ENCODE assay signal across 22 cellular contexts in genomic region chr19:32498641-32499200, GRCh38.
DNase-seq lines count a peak whose midpoint lies in the region; ATAC-seq, FAIRE-seq and TF ChIP-seq lines count a peak whose summit lies in the region.
"Had no signal": no experiment of that assay in that cellular context is flagged by ENCODE, and none has a peak within 500 bp of the region (broad histone marks: within the 10 kb centered on the region; RNA-seq: fewer than 3 reads in every experiment).

No MANE protein-coding gene starts in this region.

- no peak for TF ChIP-seq EP300 in GM12878 (IDR thresholded peaks at IDR 0.05; ENCODE audit: borderline replicate concordance in 1 of 2, control insufficient read depth in 1 of 2, low read depth in 2 of 2, low read length in 2 of 2)

- H3K27me3 ChIP-seq in GM12878 (replicated peaks in 1 of 2; ENCODE audit: control insufficient read depth in 2 of 2, insufficient read depth in 2 of 2, low read length in 1 of 2) = no peaks in the 10 kb centered on the region
- no peaks in the 10 kb centered on the region for H3K27me3 ChIP-seq in foreskin keratinocyte
- H3K27me3 ChIP-seq: adrenal gland, BE2C, cardiac muscle cell, pancreas, SJSA1, thyroid gland had no signal

- H3K4me1 ChIP-seq in GM12878 (ENCODE audit: control insufficient read depth, insufficient read depth, low read length) (no peaks in the 10 kb centered on the region), foreskin keratinocyte (no peaks in the 10 kb centered on the region), kidney (ENCODE audit: control insufficient read depth in 1 of 2, insufficient read depth in 1 of 2, low read depth in 1 of 2, low read length in 2 of 2) (no peaks in the 10 kb centered on the region)
- H3K4me1 ChIP-seq: adrenal gland, BE2C, pancreas, SJSA1, thyroid gland had no signal

- SMC1A ChIA-PET in GM12878 (lab: Charles Lee; ENCODE audit: uncharacterized antibody, unreplicated experiment) = interaction anchor here (1.2 kb wide), 1 partner anchor 15 kb away, joined by 3 read pairs; no protein-coding TSS in a partner anchor

- H4K20me1 ChIP-seq in GM12878 (ENCODE audit: control insufficient read depth, insufficient read depth) = no peaks in the 10 kb centered on the region

- in situ Hi-C loops in GM12878 (cut with MboI) = no loop called here

- BruUV-seq in GM12878 (replicated peaks; lab: Mats Ljungman, UMichigan) = no TSS peak

- ATAC-seq in GM12878 = peak; percentile 51
- no peak for ATAC-seq in foreskin keratinocyte
- ATAC-seq: esophagus mucosa, pancreas had no signal

- H3K4me3 ChIP-seq in NB4 (ENCODE audit: low read depth, low read length) = no peak overlapping the region
- H3K4me3 ChIP-seq in GM12878 = no peak overlapping the region
- no peak overlapping the region for H3K4me3 ChIP-seq in skeletal muscle cell (ENCODE audit: low read depth, low read length)
- H3K4me3 ChIP-seq in kidney (ENCODE audit: low read length in 2 of 2) = no peak overlapping the region
- H3K4me3 ChIP-seq: adrenal gland, cardiac muscle cell, pancreas, PC-9, SJSA1, skin epidermis, thyroid gland had no signal

- intact Hi-C loops in GM12878 (cut with micrococcal nuclease; ENCODE audit: unreplicated experiment) = no loop called here
- intact Hi-C loops in kidney (cut with DNase I) = no loop called here

- CTCF ChIA-PET in GM12878 (lab: Yijun Ruan, JAX) = interaction anchor here (0.7 kb wide), 1 partner anchor 13 kb away, joined by 4 read pairs; no protein-coding TSS in a partner anchor

- H3K79me2 ChIP-seq in GM12878 (ENCODE audit: control insufficient read depth, insufficient read depth, low read length) = no peaks in the 10 kb centered on the region

- POLR2A ChIA-PET in GM12878 (lab: Charles Lee) = interaction anchor here (0.6 kb wide), 1 partner anchor 173 kb away, joined by 3 read pairs; no protein-coding TSS in a partner anchor

- H2AFZ ChIP-seq in GM12878 (ENCODE audit: control insufficient read depth, low read depth, low read length) = no peak overlapping the region
- H2AFZ ChIP-seq: PC-9 had no signal

- RAD21 ChIA-PET in GM12878 (lab: Charles Lee; ENCODE audit: unreplicated experiment) = no interaction called here

- no peaks in the 10 kb centered on the region for H3K36me3 ChIP-seq in GM12878 (ENCODE audit: control insufficient read depth in 2 of 2, insufficient read depth in 2 of 2, low read length in 1 of 2)
- no peaks in the 10 kb centered on the region for H3K36me3 ChIP-seq in kidney (ENCODE audit: control insufficient read depth in 1 of 2, insufficient read depth in 2 of 2, low read length in 2 of 2)
- H3K36me3 ChIP-seq: adrenal gland, BE2C, cardiac muscle cell, pancreas, SJSA1, thyroid gland had no signal

- H3K9ac ChIP-seq in GM12878 (ENCODE audit: control insufficient read depth, insufficient read depth, low read length) (no peak overlapping the region), kidney (ENCODE audit: low read length in 2 of 2) (no peak overlapping the region)

- TF ChIP-seq POLR2A in NB4 (IDR thresholded peaks at IDR 0.05; ENCODE audit: extremely low read depth, insufficient read length) = no peak
- TF ChIP-seq POLR2A in GM12878 (IDR thresholded peaks at IDR 0.05; ENCODE audit: low read depth, low read length) = no peak

- H3K4me2 ChIP-seq in GM12878 (ENCODE audit: control insufficient read depth, insufficient read depth) = no peak overlapping the region
- H3K4me2 ChIP-seq: PC-9 had no signal

- H3K27ac ChIP-seq in GM12878 (ENCODE audit: control insufficient read depth, insufficient read depth) (no peak overlapping the region), foreskin keratinocyte (no peak overlapping the region), kidney (ENCODE audit: low read depth in 2 of 2, low read length in 2 of 2) (no peak overlapping the region)
- H3K27ac ChIP-seq: adrenal gland, cardiac muscle cell, pancreas, PC-9, SJSA1, skin epidermis, thyroid gland had no signal

- DNase-seq in EL = peak; percentile 1
- peak; percentile 32 for DNase-seq in NB4 (ENCODE audit: low read depth)
- DNase-seq in GM12878 (ENCODE audit: low read depth, low spot score) = no peak
- peak; percentile 25 for DNase-seq in skeletal muscle cell (ENCODE audit: low read depth)
- no peak for DNase-seq in foreskin keratinocyte
- no peak for DNase-seq in AG08396 (ENCODE audit: low spot score)
- DNase-seq in kidney = no peak
- no peak for DNase-seq in stimulated activated CD4-positive, alpha-beta T cell treated with anti-CD3 and anti-CD28 coated beads, Interleukin-4, amount 100 ng/mL, for 4 hours
- DNase-seq: activated effector memory CD4-positive, alpha-beta T cell treated with anti-CD3 and anti-CD28 coated beads, Interleukin-2, amount 50 U/mL, for 16 hours; adrenal gland; BE2C; Kasumi-1; NCI-H1436; NCI-H446 treated with DMSO at 0.1 percent for 48 hours; pancreas; stimulated activated CD4-positive, alpha-beta T cell treated with anti-CD3 and anti-CD28 coated beads, Interleukin-4, amount 100 ng/mL, for 1 hour; thyroid gland had no signal

- TF ChIP-seq RAD21 in GM12878 (IDR thresholded peaks at IDR 0.05; ENCODE audit: insufficient read depth, low read depth, low read length) = no peak

- H3K9me3 ChIP-seq in GM12878 (replicated peaks; ENCODE audit: control insufficient read depth, insufficient read depth, low read length) = no peaks in the 10 kb centered on the region
- H3K9me3 ChIP-seq in kidney (ENCODE audit: control insufficient read depth in 1 of 2, low read length in 2 of 2) = no peaks in the 10 kb centered on the region
- H3K9me3 ChIP-seq: adrenal gland, BE2C, pancreas, SJSA1, thyroid gland had no signal

- TF ChIP-seq CTCF in NB4 (IDR thresholded peaks at IDR 0.05; ENCODE audit: low read depth, low read length) (no peak), GM12878 (IDR thresholded peaks at IDR 0.05 in 2 of 3, conservative IDR thresholded peaks at IDR 0.05 in 1 of 3; ENCODE audit: control insufficient read depth in 2 of 3, extremely low read depth in 1 of 3, insufficient read depth in 1 of 3, low read depth in 3 of 3, low read length in 3 of 3) (no peak), foreskin keratinocyte (conservative IDR thresholded peaks at IDR 0.05) (no peak), kidney (IDR thresholded peaks at IDR 0.05; ENCODE audit: borderline replicate concordance, extremely low read depth, insufficient read depth) (no peak)

- 32% methylated on average over 6 of the region's 6 CpGs for WGBS in GM12878 (ENCODE audit: insufficient coverage, insufficient replicate concordance, low lambda C conversion rate, missing lambda C conversion rate)

- FAIRE-seq in GM12878 (lab: Jason Lieb, UNC) (no peak), kidney (lab: Jason Lieb, UNC) (no peak)
- FAIRE-seq: pancreas had no signal

TF ChIP-seq in GM12878, 131 proteins besides CTCF, POLR2A, EP300 and RAD21 (continues in another document):
- TF ChIP-seq ZBED1 (IDR thresholded peaks at IDR 0.05; ENCODE audit: borderline replicate concordance) = no peak
- TF ChIP-seq ZBTB11 (CRISPR knock-in tag; IDR thresholded peaks at IDR 0.05) = no peak
- no peak for TF ChIP-seq MAX (IDR thresholded peaks at IDR 0.05; ENCODE audit: low read depth, low read length)
- peak; percentile 88 for TF ChIP-seq NR2F1 (conservative IDR thresholded peaks at IDR 0.05)
- no peak for TF ChIP-seq HDAC6 (IDR thresholded peaks at IDR 0.05; ENCODE audit: unreplicated experiment)
- no peak for TF ChIP-seq IRF5 (IDR thresholded peaks at IDR 0.05; ENCODE audit: borderline replicate concordance)
- TF ChIP-seq SUPT20H (IDR thresholded peaks at IDR 0.05; ENCODE audit: borderline replicate concordance, control insufficient read depth, low read depth, low read length) = no peak
- TF ChIP-seq NR2C1 (IDR thresholded peaks at IDR 0.05) = no peak

Comparison
In these comparisons a context has a peak if more than half of its experiments do, and no peak if none do; other contexts are left out.
1. DNase-seq: peak in EL (single experiment), NB4 (single experiment) and skeletal muscle cell (single experiment); none in GM12878 (single experiment), foreskin keratinocyte (0 of 2), AG08396 (single experiment), kidney (single experiment) and stimulated activated CD4-positive, alpha-beta T cell treated with anti-CD3 and anti-CD28 coated beads, Interleukin-4, amount 100 ng/mL, for 4 hours (0 of 2).